ENCODE assay signal across 27 cellular contexts in the genomic region with DNA sequence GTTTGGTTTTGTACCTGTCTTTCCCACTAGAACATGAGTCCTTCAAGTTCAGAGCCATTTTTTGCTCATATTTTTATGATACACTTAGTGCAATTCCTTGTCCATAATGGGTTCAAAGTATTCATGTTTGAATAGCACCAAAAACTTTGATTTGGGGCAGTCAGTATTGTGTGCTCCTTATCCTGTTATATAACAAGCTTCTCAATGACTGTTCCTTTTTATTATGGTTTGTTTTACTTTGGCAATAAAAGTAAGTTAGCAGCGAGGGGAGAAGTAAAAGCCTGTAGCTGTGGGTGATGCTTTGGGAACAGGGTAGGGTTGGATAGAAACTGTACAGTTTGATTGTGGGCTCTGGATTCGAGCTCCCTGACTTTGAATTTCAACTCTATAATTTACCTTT.
"Had no signal": no experiment of that assay in that cellular context is flagged by ENCODE, and none has a peak within 500 bp of the region (broad histone marks: within the 10 kb centered on the region; RNA-seq: fewer than 3 reads in every experiment).

No MANE protein-coding gene starts in this region.

- ATAC-seq: stimulated activated effector memory CD8-positive, alpha-beta T cell treated with anti-CD3 and anti-CD28 coated beads, Interleukin-12 subunit alpha, Interleukin-12 subunit beta, amount 100 ng/mL, for 72 hours; stimulated activated memory B cell treated with anti-CD40 and anti-IgM and Interleukin-4, amounts not matched to agents 10 μg/mL and 1 μg/mL and 100 μg/mL, for 72 hours; stimulated activated naive B cell treated with anti-CD40 and anti-IgM and Interleukin-4, amounts not matched to agents 10 μg/mL and 1 μg/mL and 100 μg/mL, for 72 hours; stimulated activated naive CD8-positive, alpha-beta T cell treated with anti-CD3 and anti-CD28 coated beads, Interleukin-15, amount 100 ng/mL, for 72 hours; stimulated activated naive CD8-positive, alpha-beta T cell treated with anti-CD3 and anti-CD28 coated beads, Interleukin-15, Interleukin-2, amounts not matched to agents 100 U/mL and 50 U/mL, for 24 hours; upper lobe of right lung had no signal

- H3K4me3 ChIP-seq: stomach, suprapubic skin, testis, thoracic aorta, thyroid gland, tibial artery, tibial nerve, transverse colon, upper lobe of left lung, upper lobe of right lung, uterus, vagina had no signal

- DNase-seq: stimulated activated CD4-positive, alpha-beta T cell treated with anti-CD3 and anti-CD28 coated beads, Interleukin-2, amount 100 ng/mL, for 48 hours; stimulated activated CD4-positive, alpha-beta T cell treated with anti-CD3 and anti-CD28 coated beads, Interleukin-4, amount 100 ng/mL, for 1 hour; stimulated activated CD4-positive, alpha-beta T cell treated with anti-CD3 and anti-CD28 coated beads, Interleukin-4, amount 100 ng/mL, for 24 hours; stimulated activated CD4-positive, alpha-beta T cell treated with anti-CD3 and anti-CD28 coated beads, Interleukin-4, amount 100 ng/mL, for 4 hours; stimulated activated CD8-positive, alpha-beta memory T cell treated with anti-CD3 and anti-CD28 coated beads, Interleukin-4, amount 100 ng/mL, for 48 hours; stimulated activated naive B cell treated with anti-CD40 and anti-IgM and Interleukin-4, amounts not matched to agents 10 μg/mL and 1 μg/mL and 100 μg/mL, for 72 hours; stimulated activated naive CD4-positive, alpha-beta T cell; stimulated activated naive CD4-positive, alpha-beta T cell treated with Interleukin-2 at 50 U/mL for 16 hours; stimulated activated naive CD8-positive, alpha-beta T cell treated with anti-CD3 and anti-CD28 coated beads, Interleukin-15, amount 100 ng/mL, for 72 hours; stimulated activated naive CD8-positive, alpha-beta T cell treated with anti-CD3 and anti-CD28 coated beads, Interleukin-15, Interleukin-2, amounts not matched to agents 100 U/mL and 50 U/mL, for 24 hours; stomach; substantia nigra; testis; thyroid gland; tibial artery; transverse colon; trophoblast cell; upper lobe of left lung; upper lobe of right lung; uterus had no signal

- H3K9me3 ChIP-seq: testis, thoracic aorta, thyroid gland, tibial artery, tibial nerve, transverse colon, upper lobe of left lung, upper lobe of right lung, vagina had no signal

- H3K36me3 ChIP-seq: stomach, suprapubic skin, thoracic aorta, thyroid gland, tibial artery, tibial nerve, transverse colon, upper lobe of left lung, upper lobe of right lung, uterus, vagina had no signal

- FAIRE-seq: urothelium cell line had no signal

- H3K4me1 ChIP-seq: stomach, suprapubic skin, testis, thyroid gland, tibial artery, tibial nerve, upper lobe of right lung, uterus, vagina had no signal
